ENCODE assay signal across 23 cellular contexts in genomic region chr3:60282840-60283239, GRCh38.
DNase-seq lines count a peak whose midpoint lies in the region; ATAC-seq and TF ChIP-seq lines count a peak whose summit lies in the region.
"Had no signal": no experiment of that assay in that cellular context is flagged by ENCODE, and none has a peak within 500 bp of the region (broad histone marks: within the 10 kb centered on the region; RNA-seq: fewer than 3 reads in every experiment).

No MANE protein-coding gene starts in this region.

- peak; percentile 39 for DNase-seq in NCI-H1105 treated with DMSO at 0.1 percent for 48 hours (lab: John Stamatoyannopoulos, UW)
- no peak for DNase-seq in NCI-H1105 (lab: John Stamatoyannopoulos, UW)
- DNase-seq in NCI-H146 treated with DMSO at 0.1 percent for 48 hours (lab: John Stamatoyannopoulos, UW; ENCODE audit: unreplicated experiment), result peak; percentile 3
- peak; percentile 23 for DNase-seq in NCI-H510A treated with DMSO at 0.1 percent for 48 hours (lab: John Stamatoyannopoulos, UW)
- DNase-seq in glutamatergic neuron, result no peak
- no peak for DNase-seq in activated CD8-positive, alpha-beta memory T cell treated with anti-CD3 and anti-CD28 coated beads, Interleukin-2, amount 10 ng/mL, durations not matched to agents 7 days and 5 days
- no peak for DNase-seq in HPDE6-E6E7 (ENCODE audit: extremely low spot score)
- DNase-seq: activated CD4-positive, alpha-beta memory T cell treated with anti-CD3 and anti-CD28 coated beads, Interleukin-2, amount 10 ng/mL, durations not matched to agents 7 days and 5 days; activated CD8-positive, alpha-beta memory T cell treated with anti-CD3 and anti-CD28 coated beads, Interleukin-2, amount 50 U/mL, for 48 hours; activated naive CD4-positive, alpha-beta T cell treated with anti-CD3 and anti-CD28 coated beads for 36 hours; adrenal gland; CD4-positive, CD25-positive, alpha-beta regulatory T cell; heart left ventricle; NCI-H1436; NCI-H345; Right ventricle myocardium superior; small intestine; stimulated activated naive CD4-positive, alpha-beta T cell; upper lobe of left lung had no signal

- ATAC-seq in activated CD8-positive, alpha-beta memory T cell treated with anti-CD3 and anti-CD28 coated beads, Interleukin-2, amount 10 ng/mL, durations not matched to agents 7 days and 5 days, result no peak
- no peak for ATAC-seq in HG03159 (IDR thresholded peaks at IDR 0.05; ENCODE audit: unreplicated experiment)
- ATAC-seq: esophagus mucosa, heart left ventricle, Panc1 had no signal

- peak overlapping the region; percentile 63 for H3K4me3 Mint-ChIP-seq in glutamatergic neuron (ENCODE audit: unreplicated experiment)
- H3K4me3 Mint-ChIP-seq in activated CD8-positive, alpha-beta memory T cell treated with anti-CD3 and anti-CD28 coated beads, Interleukin-2, amount 10 ng/mL, durations not matched to agents 7 days and 5 days, result no peak overlapping the region
- H3K4me3 Mint-ChIP-seq: activated CD4-positive, alpha-beta memory T cell treated with anti-CD3 and anti-CD28 coated beads, Interleukin-2, amount 10 ng/mL, durations not matched to agents 7 days and 5 days; activated naive CD4-positive, alpha-beta T cell treated with anti-CD3 and anti-CD28 coated beads for 36 hours; CD4-positive, CD25-positive, alpha-beta regulatory T cell; central memory CD8-positive, alpha-beta T cell had no signal

- peaks cover 4% of the 10 kb centered on the region for H3K27me3 Mint-ChIP-seq in glutamatergic neuron (ENCODE audit: unreplicated experiment)
- H3K27me3 Mint-ChIP-seq in activated CD8-positive, alpha-beta memory T cell treated with anti-CD3 and anti-CD28 coated beads, Interleukin-2, amount 10 ng/mL, durations not matched to agents 7 days and 5 days, result peaks cover 2% of the 10 kb centered on the region
- H3K27me3 Mint-ChIP-seq: activated CD4-positive, alpha-beta memory T cell treated with anti-CD3 and anti-CD28 coated beads, Interleukin-2, amount 10 ng/mL, durations not matched to agents 7 days and 5 days; central memory CD8-positive, alpha-beta T cell had no signal

- TF ChIP-seq CTCF in glutamatergic neuron (IDR thresholded peaks at IDR 0.05; ENCODE audit: partially characterized antibody, unreplicated experiment), result no peak

- H3K27ac Mint-ChIP-seq in glutamatergic neuron (ENCODE audit: unreplicated experiment), result peak overlapping the region; percentile 97
- H3K27ac Mint-ChIP-seq in activated CD8-positive, alpha-beta memory T cell treated with anti-CD3 and anti-CD28 coated beads, Interleukin-2, amount 10 ng/mL, durations not matched to agents 7 days and 5 days, result no peak overlapping the region
- H3K27ac Mint-ChIP-seq: activated CD4-positive, alpha-beta memory T cell treated with anti-CD3 and anti-CD28 coated beads, Interleukin-2, amount 10 ng/mL, durations not matched to agents 7 days and 5 days; activated naive CD4-positive, alpha-beta T cell treated with anti-CD3 and anti-CD28 coated beads for 36 hours; CD4-positive, CD25-positive, alpha-beta regulatory T cell had no signal

- CTCF ChIA-PET in activated CD8-positive, alpha-beta memory T cell treated with anti-CD3 and anti-CD28 coated beads, Interleukin-2, amount 10 ng/mL, durations not matched to agents 7 days and 5 days (lab: Charles Lee), result no interaction called here

- H3K36me3 Mint-ChIP-seq in glutamatergic neuron (ENCODE audit: unreplicated experiment), result no peaks in the 10 kb centered on the region
- H3K36me3 Mint-ChIP-seq in activated CD8-positive, alpha-beta memory T cell treated with anti-CD3 and anti-CD28 coated beads, Interleukin-2, amount 10 ng/mL, durations not matched to agents 7 days and 5 days, result no peaks in the 10 kb centered on the region
- H3K36me3 Mint-ChIP-seq: CD4-positive, CD25-positive, alpha-beta regulatory T cell had no signal

- H3K4me1 Mint-ChIP-seq in glutamatergic neuron (ENCODE audit: low read depth, unreplicated experiment), result peaks cover 47% of the 10 kb centered on the region
- H3K4me1 Mint-ChIP-seq in activated CD8-positive, alpha-beta memory T cell treated with anti-CD3 and anti-CD28 coated beads, Interleukin-2, amount 10 ng/mL, durations not matched to agents 7 days and 5 days, result no peaks in the 10 kb centered on the region
- H3K4me1 Mint-ChIP-seq: activated CD4-positive, alpha-beta memory T cell treated with anti-CD3 and anti-CD28 coated beads, Interleukin-2, amount 10 ng/mL, durations not matched to agents 7 days and 5 days; central memory CD8-positive, alpha-beta T cell had no signal

- H3K9me3 Mint-ChIP-seq in glutamatergic neuron (ENCODE audit: unreplicated experiment), result peaks cover 3% of the 10 kb centered on the region
- peaks cover 3% of the 10 kb centered on the region for H3K9me3 Mint-ChIP-seq in activated CD8-positive, alpha-beta memory T cell treated with anti-CD3 and anti-CD28 coated beads, Interleukin-2, amount 10 ng/mL, durations not matched to agents 7 days and 5 days (ENCODE audit: low read depth)
- H3K9me3 Mint-ChIP-seq: activated CD4-positive, alpha-beta memory T cell treated with anti-CD3 and anti-CD28 coated beads, Interleukin-2, amount 10 ng/mL, durations not matched to agents 7 days and 5 days; activated naive CD4-positive, alpha-beta T cell treated with anti-CD3 and anti-CD28 coated beads for 36 hours; central memory CD8-positive, alpha-beta T cell had no signal

Comparison
In these comparisons a context has a peak if more than half of its experiments do, and no peak if none do; other contexts are left out.
1. DNase-seq: peak in NCI-H1105 treated with DMSO at 0.1 percent for 48 hours (single experiment), NCI-H146 treated with DMSO at 0.1 percent for 48 hours (single experiment) and NCI-H510A treated with DMSO at 0.1 percent for 48 hours (single experiment); none in NCI-H1105 (single experiment), glutamatergic neuron (single experiment), activated CD8-positive, alpha-beta memory T cell treated with anti-CD3 and anti-CD28 coated beads, Interleukin-2, amount 10 ng/mL, durations not matched to agents 7 days and 5 days (single experiment) and HPDE6-E6E7 (single experiment).